ENCODE assay signal across 2 cellular contexts in the genomic region with DNA sequence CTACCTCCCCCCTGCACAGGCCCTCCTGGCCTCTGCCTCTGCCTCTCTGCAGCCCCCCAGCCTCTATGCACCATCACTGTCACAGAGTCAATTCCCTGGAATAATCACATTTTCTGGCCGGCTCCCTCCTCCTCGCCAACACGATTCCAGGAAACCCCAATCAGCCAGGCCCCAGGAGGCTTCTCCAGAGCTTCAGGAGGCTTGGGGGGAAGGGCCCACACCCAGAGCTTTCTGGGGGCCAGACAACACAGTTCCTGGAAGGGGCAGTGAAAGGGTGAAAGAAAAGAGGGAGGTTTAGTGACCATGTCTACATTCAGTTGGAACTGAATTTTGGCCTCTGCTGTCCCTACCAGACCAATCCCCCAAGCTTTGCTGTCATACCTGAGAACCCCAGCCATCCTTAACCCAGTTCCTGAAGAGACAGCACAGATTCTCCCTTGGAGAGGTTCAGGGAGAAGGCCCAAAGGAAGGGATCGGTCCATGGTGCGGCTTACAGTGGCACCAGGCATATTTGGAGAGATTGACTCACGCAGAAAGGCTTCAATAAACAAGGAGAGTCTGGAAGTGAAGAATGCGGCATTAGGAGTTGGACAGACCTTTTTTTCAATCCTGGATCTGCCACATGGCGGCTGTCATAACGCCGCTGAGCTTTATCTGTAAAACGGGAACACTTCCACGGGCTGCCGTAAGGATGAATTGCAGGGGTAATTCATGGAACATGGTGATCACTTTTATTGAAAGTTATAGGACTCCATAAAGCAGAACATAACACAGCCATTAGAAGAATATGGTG.
TF ChIP-seq lines count a peak whose summit lies in the region.

No MANE protein-coding gene starts in this region.

TF ChIP-seq in HEK293, 187 proteins besides CTCF, POLR2A, EP300 and RAD21 (continued from another document):
- TF ChIP-seq GLIS1 (tag by site-specific recombination; IDR thresholded peaks at IDR 0.05): peak; percentile 38; the same call in 1 of the 2 replicates
TF ChIP-seq in HEK293: peak in this region for 1.

TF ChIP-seq in H1, 55 proteins besides CTCF, POLR2A, EP300 and RAD21:
- TF ChIP-seq, protein P1, sequence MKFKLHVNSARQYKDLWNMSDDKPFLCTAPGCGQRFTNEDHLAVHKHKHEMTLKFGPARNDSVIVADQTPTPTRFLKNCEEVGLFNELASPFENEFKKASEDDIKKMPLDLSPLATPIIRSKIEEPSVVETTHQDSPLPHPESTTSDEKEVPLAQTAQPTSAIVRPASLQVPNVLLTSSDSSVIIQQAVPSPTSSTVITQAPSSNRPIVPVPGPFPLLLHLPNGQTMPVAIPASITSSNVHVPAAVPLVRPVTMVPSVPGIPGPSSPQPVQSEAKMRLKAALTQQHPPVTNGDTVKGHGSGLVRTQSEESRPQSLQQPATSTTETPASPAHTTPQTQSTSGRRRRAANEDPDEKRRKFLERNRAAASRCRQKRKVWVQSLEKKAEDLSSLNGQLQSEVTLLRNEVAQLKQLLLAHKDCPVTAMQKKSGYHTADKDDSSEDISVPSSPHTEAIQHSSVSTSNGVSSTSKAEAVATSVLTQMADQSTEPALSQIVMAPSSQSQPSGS (IDR thresholded peaks at IDR 0.05; ENCODE audit: low read length): no peak
- no peak for TF ChIP-seq KDM1A (IDR thresholded peaks at IDR 0.05; ENCODE audit: borderline replicate concordance, low read length)
- TF ChIP-seq CHD2 (IDR thresholded peaks at IDR 0.05; ENCODE audit: low read length): no peak
- TF ChIP-seq ASH2L (IDR thresholded peaks at IDR 0.05; ENCODE audit: low read length): no peak
- TF ChIP-seq TAF7 (optimal IDR thresholded peaks at IDR 0.05; ENCODE audit: borderline replicate concordance, low read depth, low read length): no peak
- TF ChIP-seq JUND (IDR thresholded peaks at IDR 0.05; ENCODE audit: low read length): no peak
- no peak for TF ChIP-seq TBP (IDR thresholded peaks at IDR 0.05; ENCODE audit: low read depth, low read length)
- no peak for TF ChIP-seq SP4 (IDR thresholded peaks at IDR 0.05; ENCODE audit: low read length)
- TF ChIP-seq BCL11A (IDR thresholded peaks at IDR 0.05; ENCODE audit: low read depth in 2 of 2, low read length in 2 of 2): no peak
- TF ChIP-seq TCF12 (IDR thresholded peaks at IDR 0.05; ENCODE audit: low read depth, low read length): no peak
- no peak for TF ChIP-seq POLR2AphosphoS5 (IDR thresholded peaks at IDR 0.05; ENCODE audit: low read depth, low read length)
- TF ChIP-seq SP1 (IDR thresholded peaks at IDR 0.05; ENCODE audit: low read depth, low read length): no peak
- no peak for TF ChIP-seq NRF1 (IDR thresholded peaks at IDR 0.05; ENCODE audit: low read depth, low read length)
- no peak for TF ChIP-seq EGR1 (IDR thresholded peaks at IDR 0.05; ENCODE audit: borderline replicate concordance, low read depth, low read length)
- no peak for TF ChIP-seq RBBP5 (IDR thresholded peaks at IDR 0.05; ENCODE audit: borderline replicate concordance, low read depth, low read length)
- TF ChIP-seq KDM4A (IDR thresholded peaks at IDR 0.05; ENCODE audit: low read depth, low read length, severe bottlenecking): no peak
- TF ChIP-seq CREB1 (IDR thresholded peaks at IDR 0.05): no peak
